1 cellular context compared by ENCODE assay signal in the genomic region with DNA sequence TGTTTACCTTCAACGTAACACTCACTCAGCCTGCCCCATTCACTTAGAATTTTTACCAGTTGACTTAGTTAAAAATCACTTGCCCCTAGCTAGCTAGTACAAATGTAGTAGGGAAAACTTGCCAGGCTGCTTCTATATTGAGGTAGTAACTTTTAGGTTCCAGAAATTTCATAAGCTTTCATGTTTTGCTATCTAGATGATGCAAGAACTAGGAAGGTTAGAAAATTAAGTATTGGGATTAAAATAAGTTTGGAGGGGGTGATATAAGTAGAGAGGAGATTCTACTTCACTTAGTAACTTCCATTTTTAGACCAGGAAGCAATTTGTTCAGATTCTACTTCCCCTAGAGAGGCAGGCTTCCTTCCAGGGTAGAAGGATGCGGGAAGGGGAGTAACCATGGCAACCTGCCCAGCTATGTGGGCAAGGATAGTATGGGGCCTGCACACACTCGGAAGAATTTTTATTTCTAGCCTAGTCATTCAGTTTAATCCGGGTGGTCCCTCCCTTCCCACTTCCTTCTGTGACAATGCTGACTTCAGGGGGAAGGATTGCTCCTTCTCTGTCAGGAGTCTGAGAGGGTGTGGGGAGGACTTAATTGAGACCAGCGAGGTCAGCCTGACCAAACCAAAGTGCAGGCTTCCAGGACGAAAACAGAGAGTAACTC.
TF ChIP-seq lines count a peak whose summit lies in the region.

No MANE protein-coding gene starts in this region.

TF ChIP-seq in GM23338, 12 proteins besides CTCF, POLR2A, EP300 and RAD21 (continued from another document):
- TF ChIP-seq, protein P1, sequence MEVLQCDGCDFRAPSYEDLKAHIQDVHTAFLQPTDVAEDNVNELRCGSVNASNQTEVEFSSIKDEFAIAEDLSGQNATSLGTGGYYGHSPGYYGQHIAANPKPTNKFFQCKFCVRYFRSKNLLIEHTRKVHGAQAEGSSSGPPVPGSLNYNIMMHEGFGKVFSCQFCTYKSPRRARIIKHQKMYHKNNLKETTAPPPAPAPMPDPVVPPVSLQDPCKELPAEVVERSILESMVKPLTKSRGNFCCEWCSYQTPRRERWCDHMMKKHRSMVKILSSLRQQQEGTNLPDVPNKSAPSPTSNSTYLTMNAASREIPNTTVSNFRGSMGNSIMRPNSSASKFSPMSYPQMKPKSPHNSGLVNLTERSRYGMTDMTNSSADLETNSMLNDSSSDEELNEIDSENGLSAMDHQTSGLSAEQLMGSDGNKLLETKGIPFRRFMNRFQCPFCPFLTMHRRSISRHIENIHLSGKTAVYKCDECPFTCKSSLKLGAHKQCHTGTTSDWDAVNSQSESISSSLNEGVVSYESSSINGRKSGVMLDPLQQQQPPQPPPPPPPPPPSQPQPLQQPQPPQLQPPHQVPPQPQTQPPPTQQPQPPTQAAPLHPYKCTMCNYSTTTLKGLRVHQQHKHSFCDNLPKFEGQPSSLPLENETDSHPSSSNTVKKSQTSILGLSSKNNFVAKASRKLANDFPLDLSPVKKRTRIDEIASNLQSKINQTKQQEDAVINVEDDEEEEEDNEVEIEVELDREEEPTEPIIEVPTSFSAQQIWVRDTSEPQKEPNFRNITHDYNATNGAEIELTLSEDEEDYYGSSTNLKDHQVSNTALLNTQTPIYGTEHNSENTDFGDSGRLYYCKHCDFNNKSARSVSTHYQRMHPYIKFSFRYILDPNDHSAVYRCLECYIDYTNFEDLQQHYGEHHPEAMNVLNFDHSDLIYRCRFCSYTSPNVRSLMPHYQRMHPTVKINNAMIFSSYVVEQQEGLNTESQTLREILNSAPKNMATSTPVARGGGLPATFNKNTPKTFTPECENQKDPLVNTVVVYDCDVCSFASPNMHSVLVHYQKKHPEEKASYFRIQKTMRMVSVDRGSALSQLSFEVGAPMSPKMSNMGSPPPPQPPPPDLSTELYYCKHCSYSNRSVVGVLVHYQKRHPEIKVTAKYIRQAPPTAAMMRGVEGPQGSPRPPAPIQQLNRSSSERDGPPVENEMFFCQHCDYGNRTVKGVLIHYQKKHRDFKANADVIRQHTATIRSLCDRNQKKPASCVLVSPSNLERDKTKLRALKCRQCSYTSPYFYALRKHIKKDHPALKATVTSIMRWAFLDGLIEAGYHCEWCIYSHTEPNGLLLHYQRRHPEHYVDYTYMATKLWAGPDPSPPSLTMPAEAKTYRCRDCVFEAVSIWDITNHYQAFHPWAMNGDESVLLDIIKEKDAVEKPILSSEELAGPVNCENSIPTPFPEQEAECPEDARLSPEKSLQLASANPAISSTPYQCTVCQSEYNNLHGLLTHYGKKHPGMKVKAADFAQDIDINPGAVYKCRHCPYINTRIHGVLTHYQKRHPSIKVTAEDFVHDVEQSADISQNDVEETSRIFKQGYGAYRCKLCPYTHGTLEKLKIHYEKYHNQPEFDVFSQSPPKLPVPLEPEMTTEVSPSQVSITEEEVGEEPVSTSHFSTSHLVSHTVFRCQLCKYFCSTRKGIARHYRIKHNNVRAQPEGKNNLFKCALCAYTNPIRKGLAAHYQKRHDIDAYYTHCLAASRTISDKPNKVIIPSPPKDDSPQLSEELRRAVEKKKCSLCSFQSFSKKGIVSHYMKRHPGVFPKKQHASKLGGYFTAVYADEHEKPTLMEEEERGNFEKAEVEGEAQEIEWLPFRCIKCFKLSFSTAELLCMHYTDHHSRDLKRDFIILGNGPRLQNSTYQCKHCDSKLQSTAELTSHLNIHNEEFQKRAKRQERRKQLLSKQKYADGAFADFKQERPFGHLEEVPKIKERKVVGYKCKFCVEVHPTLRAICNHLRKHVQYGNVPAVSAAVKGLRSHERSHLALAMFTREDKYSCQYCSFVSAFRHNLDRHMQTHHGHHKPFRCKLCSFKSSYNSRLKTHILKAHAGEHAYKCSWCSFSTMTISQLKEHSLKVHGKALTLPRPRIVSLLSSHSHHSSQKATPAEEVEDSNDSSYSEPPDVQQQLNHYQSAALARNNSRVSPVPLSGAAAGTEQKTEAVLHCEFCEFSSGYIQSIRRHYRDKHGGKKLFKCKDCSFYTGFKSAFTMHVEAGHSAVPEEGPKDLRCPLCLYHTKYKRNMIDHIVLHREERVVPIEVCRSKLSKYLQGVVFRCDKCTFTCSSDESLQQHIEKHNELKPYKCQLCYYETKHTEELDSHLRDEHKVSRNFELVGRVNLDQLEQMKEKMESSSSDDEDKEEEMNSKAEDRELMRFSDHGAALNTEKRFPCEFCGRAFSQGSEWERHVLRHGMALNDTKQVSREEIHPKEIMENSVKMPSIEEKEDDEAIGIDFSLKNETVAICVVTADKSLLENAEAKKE (CRISPR knock-in tag; IDR thresholded peaks at IDR 0.05) = no peak
TF ChIP-seq in GM23338: peak in this region for 0.
